1 cellular context compared by ENCODE assay signal in genomic region chr6:153130515-153131036, GRCh38.
TF ChIP-seq lines count a peak whose summit lies in the region.

No MANE protein-coding gene starts in this region.

TF ChIP-seq in WTC11, 78 proteins besides CTCF, POLR2A, EP300 and RAD21 (continued from another document):
- TF ChIP-seq STAT6 (CRISPR knock-in tag; conservative IDR thresholded peaks at IDR 0.05; ENCODE audit: low read depth) (no peak), ELF4 (CRISPR knock-in tag; IDR thresholded peaks at IDR 0.05; ENCODE audit: low read depth) (no peak), GABPB1 (CRISPR knock-in tag; IDR thresholded peaks at IDR 0.05) (no peak), FOXK1 (CRISPR knock-in tag; IDR thresholded peaks at IDR 0.05) (0 out of 2 replicates have a peak, but pooled peaks have one; percentile 3), CBFB (CRISPR knock-in tag; IDR thresholded peaks at IDR 0.05; ENCODE audit: low read depth) (no peak), JAZF1 (CRISPR knock-in tag; IDR thresholded peaks at IDR 0.05) (no peak)
- TF ChIP-seq, protein P1, sequence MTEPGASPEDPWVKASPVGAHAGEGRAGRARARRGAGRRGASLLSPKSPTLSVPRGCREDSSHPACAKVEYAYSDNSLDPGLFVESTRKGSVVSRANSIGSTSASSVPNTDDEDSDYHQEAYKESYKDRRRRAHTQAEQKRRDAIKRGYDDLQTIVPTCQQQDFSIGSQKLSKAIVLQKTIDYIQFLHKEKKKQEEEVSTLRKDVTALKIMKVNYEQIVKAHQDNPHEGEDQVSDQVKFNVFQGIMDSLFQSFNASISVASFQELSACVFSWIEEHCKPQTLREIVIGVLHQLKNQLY (CRISPR knock-in tag; IDR thresholded peaks at IDR 0.05), result no peak
